1 cellular context compared by ENCODE assay signal in the genomic region with DNA sequence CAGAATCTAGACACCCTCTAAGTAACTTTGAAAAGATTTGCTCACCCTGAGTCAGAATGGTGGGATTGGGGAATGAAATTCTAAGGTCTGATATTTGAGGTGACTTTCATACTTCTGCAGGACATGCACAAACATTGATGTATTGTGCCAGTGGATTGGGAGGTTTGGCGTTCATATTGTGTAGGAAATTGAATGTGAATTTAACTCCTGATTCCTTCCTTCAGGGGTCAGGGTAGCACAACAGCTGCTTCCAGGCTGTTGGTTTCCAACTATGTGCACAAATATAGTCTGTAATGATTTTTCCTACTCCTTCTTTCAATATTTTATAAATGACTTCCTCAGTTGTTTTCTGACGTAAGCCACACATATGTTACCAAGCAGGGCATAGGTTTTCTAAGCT.
TF ChIP-seq lines count a peak whose summit lies in the region.

No MANE protein-coding gene starts in this region.

TF ChIP-seq in IMR-90, 13 proteins besides CTCF, POLR2A, EP300 and RAD21:
- no peak for TF ChIP-seq RFX5 (IDR thresholded peaks at IDR 0.05; ENCODE audit: low read depth, low read length)
- TF ChIP-seq NFE2L2 (IDR thresholded peaks at IDR 0.05; ENCODE audit: low read depth, low read length) = no peak
